1 cellular context compared by ENCODE assay signal in the genomic region with DNA sequence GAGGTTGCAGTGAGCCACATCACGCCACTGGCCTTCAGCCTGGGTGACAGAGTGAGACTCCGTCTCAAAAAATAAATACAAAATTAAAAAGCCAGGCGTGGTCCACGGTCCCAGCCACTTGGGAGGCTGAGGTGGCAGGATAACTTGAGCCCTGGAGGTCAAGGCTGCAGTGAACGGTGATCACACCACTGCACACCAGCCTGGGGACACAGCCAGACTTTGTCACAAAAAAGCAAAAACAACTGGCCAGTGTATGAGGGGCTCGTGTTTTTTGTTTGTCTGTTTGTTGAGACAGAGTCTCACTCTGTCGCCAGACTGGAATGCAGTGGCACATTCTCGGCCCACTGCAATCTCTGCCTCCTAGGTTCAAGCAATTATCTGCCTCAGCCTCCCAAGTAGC.
TF ChIP-seq lines count a peak whose summit lies in the region.

No MANE protein-coding gene starts in this region.

TF ChIP-seq in HepG2, 621 proteins besides CTCF, POLR2A, EP300 and RAD21 (continues in another document):
- no peak for TF ChIP-seq ZNF292 (CRISPR knock-in tag; IDR thresholded peaks at IDR 0.05; ENCODE audit: borderline replicate concordance, low read depth)
- no peak for TF ChIP-seq GABPB1 (CRISPR knock-in tag; IDR thresholded peaks at IDR 0.05)
- no peak for TF ChIP-seq ARID2 (CRISPR knock-in tag; IDR thresholded peaks at IDR 0.05; ENCODE audit: borderline replicate concordance)
- TF ChIP-seq TEAD3 (CRISPR knock-in tag; optimal IDR thresholded peaks at IDR 0.05; ENCODE audit: borderline replicate concordance): peak; percentile 58
- TF ChIP-seq, protein P1, sequence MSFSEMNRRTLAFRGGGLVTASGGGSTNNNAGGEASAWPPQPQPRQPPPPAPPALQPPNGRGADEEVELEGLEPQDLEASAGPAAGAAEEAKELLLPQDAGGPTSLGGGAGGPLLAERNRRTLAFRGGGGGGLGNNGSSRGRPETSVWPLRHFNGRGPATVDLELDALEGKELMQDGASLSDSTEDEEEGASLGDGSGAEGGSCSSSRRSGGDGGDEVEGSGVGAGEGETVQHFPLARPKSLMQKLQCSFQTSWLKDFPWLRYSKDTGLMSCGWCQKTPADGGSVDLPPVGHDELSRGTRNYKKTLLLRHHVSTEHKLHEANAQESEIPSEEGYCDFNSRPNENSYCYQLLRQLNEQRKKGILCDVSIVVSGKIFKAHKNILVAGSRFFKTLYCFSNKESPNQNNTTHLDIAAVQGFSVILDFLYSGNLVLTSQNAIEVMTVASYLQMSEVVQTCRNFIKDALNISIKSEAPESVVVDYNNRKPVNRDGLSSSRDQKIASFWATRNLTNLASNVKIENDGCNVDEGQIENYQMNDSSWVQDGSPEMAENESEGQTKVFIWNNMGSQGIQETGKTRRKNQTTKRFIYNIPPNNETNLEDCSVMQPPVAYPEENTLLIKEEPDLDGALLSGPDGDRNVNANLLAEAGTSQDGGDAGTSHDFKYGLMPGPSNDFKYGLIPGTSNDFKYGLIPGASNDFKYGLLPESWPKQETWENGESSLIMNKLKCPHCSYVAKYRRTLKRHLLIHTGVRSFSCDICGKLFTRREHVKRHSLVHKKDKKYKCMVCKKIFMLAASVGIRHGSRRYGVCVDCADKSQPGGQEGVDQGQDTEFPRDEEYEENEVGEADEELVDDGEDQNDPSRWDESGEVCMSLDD (CRISPR knock-in tag; IDR thresholded peaks at IDR 0.05; ENCODE audit: borderline replicate concordance): no peak
- TF ChIP-seq, protein P2, sequence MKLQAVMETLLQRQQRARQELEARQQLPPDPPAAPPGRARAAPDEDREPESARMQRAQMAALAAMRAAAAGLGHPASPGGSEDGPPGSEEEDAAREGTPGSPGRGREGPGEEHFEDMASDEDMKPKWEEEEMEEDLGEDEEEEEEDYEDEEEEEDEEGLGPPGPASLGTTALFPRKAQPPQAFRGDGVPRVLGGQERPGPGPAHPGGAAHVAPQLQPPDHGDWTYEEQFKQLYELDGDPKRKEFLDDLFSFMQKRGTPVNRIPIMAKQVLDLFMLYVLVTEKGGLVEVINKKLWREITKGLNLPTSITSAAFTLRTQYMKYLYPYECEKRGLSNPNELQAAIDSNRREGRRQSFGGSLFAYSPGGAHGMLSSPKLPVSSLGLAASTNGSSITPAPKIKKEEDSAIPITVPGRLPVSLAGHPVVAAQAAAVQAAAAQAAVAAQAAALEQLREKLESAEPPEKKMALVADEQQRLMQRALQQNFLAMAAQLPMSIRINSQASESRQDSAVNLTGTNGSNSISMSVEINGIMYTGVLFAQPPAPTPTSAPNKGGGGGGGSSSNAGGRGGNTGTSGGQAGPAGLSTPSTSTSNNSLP (IDR thresholded peaks at IDR 0.05; ENCODE audit: low read depth, low read length): no peak
- no peak; the same call in 1 of the 2 replicates for TF ChIP-seq DPF2 (CRISPR knock-in tag; IDR thresholded peaks at IDR 0.05; ENCODE audit: borderline replicate concordance, low read depth)
- TF ChIP-seq POGZ (CRISPR knock-in tag; IDR thresholded peaks at IDR 0.05): no peak
- no peak for TF ChIP-seq ATF2 (CRISPR knock-in tag; IDR thresholded peaks at IDR 0.05)
- TF ChIP-seq, protein P3, sequence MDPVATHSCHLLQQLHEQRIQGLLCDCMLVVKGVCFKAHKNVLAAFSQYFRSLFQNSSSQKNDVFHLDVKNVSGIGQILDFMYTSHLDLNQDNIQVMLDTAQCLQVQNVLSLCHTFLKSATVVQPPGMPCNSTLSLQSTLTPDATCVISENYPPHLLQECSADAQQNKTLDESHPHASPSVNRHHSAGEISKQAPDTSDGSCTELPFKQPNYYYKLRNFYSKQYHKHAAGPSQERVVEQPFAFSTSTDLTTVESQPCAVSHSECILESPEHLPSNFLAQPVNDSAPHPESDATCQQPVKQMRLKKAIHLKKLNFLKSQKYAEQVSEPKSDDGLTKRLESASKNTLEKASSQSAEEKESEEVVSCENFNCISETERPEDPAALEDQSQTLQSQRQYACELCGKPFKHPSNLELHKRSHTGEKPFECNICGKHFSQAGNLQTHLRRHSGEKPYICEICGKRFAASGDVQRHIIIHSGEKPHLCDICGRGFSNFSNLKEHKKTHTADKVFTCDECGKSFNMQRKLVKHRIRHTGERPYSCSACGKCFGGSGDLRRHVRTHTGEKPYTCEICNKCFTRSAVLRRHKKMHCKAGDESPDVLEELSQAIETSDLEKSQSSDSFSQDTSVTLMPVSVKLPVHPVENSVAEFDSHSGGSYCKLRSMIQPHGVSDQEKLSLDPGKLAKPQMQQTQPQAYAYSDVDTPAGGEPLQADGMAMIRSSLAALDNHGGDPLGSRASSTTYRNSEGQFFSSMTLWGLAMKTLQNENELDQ (CRISPR knock-in tag; IDR thresholded peaks at IDR 0.05; ENCODE audit: borderline replicate concordance): no peak
- TF ChIP-seq PHF21A (CRISPR knock-in tag; IDR thresholded peaks at IDR 0.05): no peak
- TF ChIP-seq, protein P4, sequence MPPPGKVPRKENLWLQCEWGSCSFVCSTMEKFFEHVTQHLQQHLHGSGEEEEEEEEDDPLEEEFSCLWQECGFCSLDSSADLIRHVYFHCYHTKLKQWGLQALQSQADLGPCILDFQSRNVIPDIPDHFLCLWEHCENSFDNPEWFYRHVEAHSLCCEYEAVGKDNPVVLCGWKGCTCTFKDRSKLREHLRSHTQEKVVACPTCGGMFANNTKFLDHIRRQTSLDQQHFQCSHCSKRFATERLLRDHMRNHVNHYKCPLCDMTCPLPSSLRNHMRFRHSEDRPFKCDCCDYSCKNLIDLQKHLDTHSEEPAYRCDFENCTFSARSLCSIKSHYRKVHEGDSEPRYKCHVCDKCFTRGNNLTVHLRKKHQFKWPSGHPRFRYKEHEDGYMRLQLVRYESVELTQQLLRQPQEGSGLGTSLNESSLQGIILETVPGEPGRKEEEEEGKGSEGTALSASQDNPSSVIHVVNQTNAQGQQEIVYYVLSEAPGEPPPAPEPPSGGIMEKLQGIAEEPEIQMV (CRISPR knock-in tag; IDR thresholded peaks at IDR 0.05; ENCODE audit: low read depth): no peak
- no peak for TF ChIP-seq SMAD1 (CRISPR knock-in tag; IDR thresholded peaks at IDR 0.05; ENCODE audit: borderline replicate concordance, low read depth)
- 0 out of 2 replicates have a peak, but pooled peaks have one; percentile 8 for TF ChIP-seq RXRB (CRISPR knock-in tag; IDR thresholded peaks at IDR 0.05; ENCODE audit: borderline replicate concordance)
- TF ChIP-seq ZNF260 (CRISPR knock-in tag; IDR thresholded peaks at IDR 0.05; ENCODE audit: borderline replicate concordance, low read depth): no peak
- no peak for TF ChIP-seq ZNF333 (CRISPR knock-in tag; IDR thresholded peaks at IDR 0.05; ENCODE audit: borderline replicate concordance)
- no peak for TF ChIP-seq ZNF562 (CRISPR knock-in tag; IDR thresholded peaks at IDR 0.05; ENCODE audit: borderline replicate concordance)
- TF ChIP-seq TMF1 (CRISPR knock-in tag; IDR thresholded peaks at IDR 0.05; ENCODE audit: low read depth): no peak
- TF ChIP-seq GLI4 (CRISPR knock-in tag; IDR thresholded peaks at IDR 0.05; ENCODE audit: borderline replicate concordance): 0 out of 2 replicates have a peak, but pooled peaks have one; percentile 25
- TF ChIP-seq, protein P5, sequence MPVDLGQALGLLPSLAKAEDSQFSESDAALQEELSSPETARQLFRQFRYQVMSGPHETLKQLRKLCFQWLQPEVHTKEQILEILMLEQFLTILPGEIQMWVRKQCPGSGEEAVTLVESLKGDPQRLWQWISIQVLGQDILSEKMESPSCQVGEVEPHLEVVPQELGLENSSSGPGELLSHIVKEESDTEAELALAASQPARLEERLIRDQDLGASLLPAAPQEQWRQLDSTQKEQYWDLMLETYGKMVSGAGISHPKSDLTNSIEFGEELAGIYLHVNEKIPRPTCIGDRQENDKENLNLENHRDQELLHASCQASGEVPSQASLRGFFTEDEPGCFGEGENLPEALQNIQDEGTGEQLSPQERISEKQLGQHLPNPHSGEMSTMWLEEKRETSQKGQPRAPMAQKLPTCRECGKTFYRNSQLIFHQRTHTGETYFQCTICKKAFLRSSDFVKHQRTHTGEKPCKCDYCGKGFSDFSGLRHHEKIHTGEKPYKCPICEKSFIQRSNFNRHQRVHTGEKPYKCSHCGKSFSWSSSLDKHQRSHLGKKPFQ (CRISPR knock-in tag; IDR thresholded peaks at IDR 0.05; ENCODE audit: insufficient replicate concordance): peak; percentile 97
- 0 out of 2 replicates have a peak, but pooled peaks have one; percentile 10 for TF ChIP-seq HNF4A (CRISPR knock-in tag; IDR thresholded peaks at IDR 0.05)
- peak in 1 of 2 experiments; percentile 13; a peak in 1 of 4 replicates for TF ChIP-seq NR2F1 (CRISPR knock-in tag; IDR thresholded peaks at IDR 0.05)
- no peak for TF ChIP-seq ZNF891 (CRISPR knock-in tag; IDR thresholded peaks at IDR 0.05)
- TF ChIP-seq ZSCAN20 (CRISPR knock-in tag; IDR thresholded peaks at IDR 0.05; ENCODE audit: borderline replicate concordance): no peak
- TF ChIP-seq CSRNP1 (CRISPR knock-in tag; IDR thresholded peaks at IDR 0.05): no peak
- no peak for TF ChIP-seq ZNF530 (CRISPR knock-in tag; IDR thresholded peaks at IDR 0.05; ENCODE audit: low read depth)
- no peak for TF ChIP-seq ZNF558 (CRISPR knock-in tag; IDR thresholded peaks at IDR 0.05; ENCODE audit: borderline replicate concordance)
- TF ChIP-seq ZC3H13 (CRISPR knock-in tag; IDR thresholded peaks at IDR 0.05): no peak
- TF ChIP-seq ZNF121 (CRISPR knock-in tag; IDR thresholded peaks at IDR 0.05): 0 out of 2 replicates have a peak, but pooled peaks have one; percentile 8
- TF ChIP-seq RERE (CRISPR knock-in tag; IDR thresholded peaks at IDR 0.05; ENCODE audit: low read depth): no peak
- peak; percentile 68 for TF ChIP-seq RARA (CRISPR knock-in tag; IDR thresholded peaks at IDR 0.05)
- TF ChIP-seq SALL1 (CRISPR knock-in tag; IDR thresholded peaks at IDR 0.05): 0 out of 2 replicates have a peak, but pooled peaks have one; percentile 26
- no peak for TF ChIP-seq HNRNPLL (IDR thresholded peaks at IDR 0.05; ENCODE audit: low read depth, low read length, poor library complexity, severe bottlenecking)
- TF ChIP-seq ARNT2 (CRISPR knock-in tag; IDR thresholded peaks at IDR 0.05; ENCODE audit: low read depth): 0 out of 2 replicates have a peak, but pooled peaks have one; percentile 34
- TF ChIP-seq HBP1 (CRISPR knock-in tag; IDR thresholded peaks at IDR 0.05; ENCODE audit: low read depth): no peak
- TF ChIP-seq U2AF1 (optimal IDR thresholded peaks at IDR 0.05; ENCODE audit: low read depth, low read length): no peak
- TF ChIP-seq ONECUT2 (CRISPR knock-in tag; IDR thresholded peaks at IDR 0.05): no peak
